ENCODE assay signal across 7 cellular contexts in the genomic region with DNA sequence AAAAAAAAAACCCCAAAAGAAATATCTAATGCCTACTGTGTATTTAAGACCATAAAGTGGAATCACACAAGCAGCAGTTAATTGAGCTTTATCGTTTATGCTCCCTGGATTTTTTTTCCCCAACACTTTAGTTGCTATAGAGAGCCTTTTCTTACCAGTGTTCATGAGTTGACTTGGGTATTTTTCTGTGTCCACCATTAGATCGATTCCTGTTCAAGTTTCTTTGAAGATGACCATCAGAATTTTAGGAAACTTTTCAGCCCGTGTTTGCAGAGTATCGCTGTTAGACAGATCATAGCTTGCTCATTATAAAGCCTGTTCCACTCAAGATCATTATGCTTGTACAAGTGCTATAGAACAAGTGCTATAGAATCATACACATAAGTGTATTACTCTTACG. TPM values are rescaled to one million over a fixed set of nuclear protein-coding genes. Genes with fewer than 3 reads are reported as not detected.
DNase-seq lines count a peak whose midpoint lies in the region; ATAC-seq and TF ChIP-seq lines count a peak whose summit lies in the region.

No MANE protein-coding gene starts in this region.

- POLR2A ChIA-PET in GM10248 (lab: Yijun Ruan, JAX), result no interaction called here

- no peaks in the 10 kb centered on the region for H3K27me3 ChIP-seq in SJCRH30
- H3K27me3 ChIP-seq in spleen (replicated peaks in 1 of 7), result peaks cover 0 to 13% (median 0%) of the 10 kb centered on the region in 7 donors

- H3K4me1 ChIP-seq in SJCRH30 (peaks cover 7% of the 10 kb centered on the region), spleen (peaks cover 0 to 56% (median 18%) of the 10 kb centered on the region in 6 donors)

- H3K4me3 ChIP-seq in SJCRH30 (peak overlapping the region; percentile 98), foreskin fibroblast (ENCODE audit: low read depth in 1 of 2, low read length in 2 of 2) (peak overlapping the region; percentile 72 to 78), spleen (peak overlapping the region; percentile 65 to 95 (median 90))

- no peak overlapping the region for H3K27ac ChIP-seq in SJCRH30
- H3K27ac ChIP-seq in spleen, result peak overlapping the region in 7 of 8 donors; percentile 91 to 98 (median 94)

- ATAC-seq in HG02885 (IDR thresholded peaks at IDR 0.05; ENCODE audit: poor library complexity, unreplicated experiment), result no peak

- CTCF ChIA-PET in GM10248 (lab: Yijun Ruan, JAX), result interaction anchor here (0.9 to 1.3 kb wide), 5 partner anchors 24 to 225 kb away, joined by 3 to 4 read pairs (median 3); no protein-coding TSS in a partner anchor

- H3K36me3 ChIP-seq in SJCRH30 (no peaks in the 10 kb centered on the region), spleen (peaks cover 0 to 5% (median 0%) of the 10 kb centered on the region in 6 donors)

- no peak for TF ChIP-seq POLR2A in spleen (IDR thresholded peaks at IDR 0.05)

- 21 to 30% (median 29%) methylated on average over 5 of the region's 5 CpGs for WGBS in spleen, 5 donors

- TF ChIP-seq CTCF in GM20000 (IDR thresholded peaks at IDR 0.05; ENCODE audit: extremely low read depth, missing control alignments) (no peak), foreskin fibroblast (IDR thresholded peaks at IDR 0.05; ENCODE audit: low read depth, low read length) (no peak), spleen (IDR thresholded peaks at IDR 0.05 in 8 of 11, conservative IDR thresholded peaks at IDR 0.05 in 3 of 11) (no peak), GM10248 (IDR thresholded peaks at IDR 0.05; ENCODE audit: control extremely low read depth, extremely low read depth, low read depth, missing control alignments) (no peak)

- peak; percentile 8 for DNase-seq in GM20000 (ENCODE audit: low spot score)
- DNase-seq in SJCRH30, result no peak
- DNase-seq in foreskin fibroblast, result no peak
- DNase-seq in spleen, result no peak
- no peak for DNase-seq in NCI-H446 treated with DMSO at 0.1 percent for 48 hours (lab: John Stamatoyannopoulos, UW)
- DNase-seq in GM10248 (ENCODE audit: extremely low spot score), result no peak

- intact Hi-C loops in spleen (cut with DNase I; ENCODE audit: low total_unique reads), result no loop called here

- no peaks in the 10 kb centered on the region; the same call in 1 of the 2 replicates for H3K9me3 ChIP-seq in SJCRH30 (replicated peaks)
- no peaks in the 10 kb centered on the region for H3K9me3 ChIP-seq in spleen

RNA-seq across cellular contexts. Expression of a gene that starts 1.5 kb away (rescaled TPM):
- 34.9 and 41.5 TPM in 2 replicates for total RNA-seq in SJCRH30 (2014; rRNA removed; shearing (Covaris generic))
- 100 to 1,000 TPM in 2 of 7 donors, 10 to 100 TPM in 5; 54.7 to 118 (median 89.3) TPM for total RNA-seq in spleen
- 10 to 100 TPM; 25.6 to 28.5 (median 27.0) TPM for polyA plus RNA-seq in spleen
